ENCODE assay signal across 15 cellular contexts in the genomic region with DNA sequence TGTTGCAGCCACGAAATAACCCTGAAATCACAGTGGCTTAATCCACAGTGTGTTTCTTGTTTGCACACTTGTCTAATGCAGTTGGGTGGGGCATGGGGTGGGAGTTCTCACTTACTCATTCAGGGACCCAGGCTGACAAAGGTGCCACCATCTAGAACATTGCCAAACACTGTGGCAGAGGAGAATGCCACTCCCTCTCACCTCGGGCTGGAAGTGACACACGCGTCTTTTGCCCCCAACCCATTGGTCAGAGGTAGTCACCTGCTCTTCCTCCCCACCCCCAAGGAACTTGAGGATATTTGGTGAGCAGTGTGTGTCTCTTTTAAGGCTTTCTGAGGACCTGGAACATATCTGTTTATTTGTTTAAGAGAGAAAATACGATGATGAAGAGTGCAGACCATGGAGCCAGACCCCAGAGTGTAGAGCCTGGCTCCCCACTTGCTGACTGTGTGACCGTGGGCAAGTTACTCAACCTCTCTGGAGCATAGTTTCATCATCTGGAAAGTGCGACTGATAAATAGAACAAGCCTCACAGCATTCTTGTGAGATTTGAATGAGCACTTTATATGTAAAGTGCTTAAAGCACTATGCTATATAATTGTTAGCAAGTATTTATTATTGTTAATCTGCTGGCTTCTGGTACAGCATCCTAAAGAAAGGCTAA. TPM values are rescaled to one million over a fixed set of nuclear protein-coding genes. Genes with fewer than 3 reads are reported as not detected.
DNase-seq lines count a peak whose midpoint lies in the region; ATAC-seq, FAIRE-seq and TF ChIP-seq lines count a peak whose summit lies in the region.
"Had no signal": no experiment of that assay in that cellular context is flagged by ENCODE, and none has a peak within 500 bp of the region (broad histone marks: within the 10 kb centered on the region; RNA-seq: fewer than 3 reads in every experiment).

No MANE protein-coding gene starts in this region.

- DNase-seq in GM19239 (ENCODE audit: insufficient read length, low spot score): no peak
- DNase-seq in activated CD4-positive, alpha-beta T cell treated with anti-CD3 and anti-CD28 coated beads for 48 hours: peak; percentile 73
- DNase-seq in activated naive CD8-positive, alpha-beta T cell treated with anti-CD3 and anti-CD28 coated beads for 36 hours: peak; percentile 30
- DNase-seq in stimulated activated CD4-positive, alpha-beta T cell treated with anti-CD3 and anti-CD28 coated beads, Interleukin-1b, Interleukin-23, amount 100 ng/mL, for 48 hours: peak; percentile 80
- no peak for DNase-seq in DMS153 treated with DMSO at 0.1 percent for 48 hours (lab: John Stamatoyannopoulos, UW; ENCODE audit: unreplicated experiment)
- DNase-seq: Caco-2, heart right ventricle, NCI-H1092, NCI-H510A treated with DMSO at 0.1 percent for 48 hours had no signal

- no peaks in the 10 kb centered on the region for H3K27me3 Mint-ChIP-seq in activated naive CD8-positive, alpha-beta T cell treated with anti-CD3 and anti-CD28 coated beads for 36 hours

- no peak for TF ChIP-seq POLR2A in GM18505 (IDR thresholded peaks at IDR 0.05; ENCODE audit: borderline replicate concordance, extremely low read depth, insufficient read depth, insufficient read length)

- ATAC-seq in GM18505 (IDR thresholded peaks at IDR 0.05; ENCODE audit: unreplicated experiment) (no peak), GM18498 (IDR thresholded peaks at IDR 0.05; ENCODE audit: unreplicated experiment) (no peak)
- ATAC-seq: heart right ventricle had no signal

- H3K4me1 Mint-ChIP-seq in activated naive CD8-positive, alpha-beta T cell treated with anti-CD3 and anti-CD28 coated beads for 36 hours: peaks cover 76% of the 10 kb centered on the region

- no peak overlapping the region for H3K4me3 Mint-ChIP-seq in activated naive CD8-positive, alpha-beta T cell treated with anti-CD3 and anti-CD28 coated beads for 36 hours
- H3K4me3 Mint-ChIP-seq: nephron had no signal

- peaks cover 58% of the 10 kb centered on the region for H3K36me3 Mint-ChIP-seq in activated naive CD8-positive, alpha-beta T cell treated with anti-CD3 and anti-CD28 coated beads for 36 hours

- H3K9me3 Mint-ChIP-seq in activated naive CD8-positive, alpha-beta T cell treated with anti-CD3 and anti-CD28 coated beads for 36 hours: peaks cover 5% of the 10 kb centered on the region
- H3K9me3 Mint-ChIP-seq: nephron had no signal

- FAIRE-seq in GM19239 (lab: Jason Lieb, UNC): peak; percentile 71
- FAIRE-seq: bronchial epithelial cell had no signal

- H3K27ac Mint-ChIP-seq in activated naive CD8-positive, alpha-beta T cell treated with anti-CD3 and anti-CD28 coated beads for 36 hours: peak overlapping the region; percentile 83

RNA-seq across cellular contexts. Expression of a gene that starts 17.4 kb away (rescaled TPM):
- total RNA-seq in activated naive CD8-positive, alpha-beta T cell treated with anti-CD3 and anti-CD28 coated beads for 36 hours: 1 to 10 TPM; 4.3 to 4.5 TPM
- total RNA-seq: bronchial epithelial cell, Caco-2 had no signal

RNA-seq across cellular contexts. Expression of a gene that starts 31.6 kb away (rescaled TPM):
- total RNA-seq in activated naive CD8-positive, alpha-beta T cell treated with anti-CD3 and anti-CD28 coated beads for 36 hours: 10 to 100 TPM; 16.9 to 17.6 TPM
- total RNA-seq: bronchial epithelial cell, Caco-2, RPMI7951, thoracic aorta had no signal

Comparison
In these comparisons a context has a peak if more than half of its experiments do, and no peak if none do; other contexts are left out.
1. DNase-seq: peak in activated CD4-positive, alpha-beta T cell treated with anti-CD3 and anti-CD28 coated beads for 48 hours (single experiment), activated naive CD8-positive, alpha-beta T cell treated with anti-CD3 and anti-CD28 coated beads for 36 hours (single experiment) and stimulated activated CD4-positive, alpha-beta T cell treated with anti-CD3 and anti-CD28 coated beads, Interleukin-1b, Interleukin-23, amount 100 ng/mL, for 48 hours (single experiment); none in GM19239 (single experiment) and DMS153 treated with DMSO at 0.1 percent for 48 hours (single experiment).